18 cellular contexts compared by ENCODE assay signal in genomic region chr11:76830639-76831312, GRCh38.
DNase-seq lines count a peak whose midpoint lies in the region; TF ChIP-seq lines count a peak whose summit lies in the region.
"Had no signal": no experiment of that assay in that cellular context is flagged by ENCODE, and none has a peak within 500 bp of the region (broad histone marks: within the 10 kb centered on the region; RNA-seq: fewer than 3 reads in every experiment).

No MANE protein-coding gene starts in this region.

- H3K36me3 ChIP-seq in brain microvascular endothelial cell (replicated peaks): no peaks in the 10 kb centered on the region
- H3K36me3 ChIP-seq: heart right ventricle had no signal

- H3K27ac ChIP-seq in brain microvascular endothelial cell: no peak overlapping the region
- H3K27ac ChIP-seq: coronary artery, heart right ventricle, parathyroid adenoma had no signal

- TF ChIP-seq CTCF in brain microvascular endothelial cell (IDR thresholded peaks at IDR 0.05; ENCODE audit: low read depth, low read length, missing control alignments): no peak

- in situ Hi-C loops in brain microvascular endothelial cell (cut with HindIII; ENCODE audit: low pct_ligation_motif_present, low sequenced_read_pairs): no loop called here

- H3K4me3 ChIP-seq in brain microvascular endothelial cell (ENCODE audit: low read depth, low read length): no peak overlapping the region
- H3K4me3 ChIP-seq: coronary artery, heart right ventricle had no signal

- H3K27me3 ChIP-seq in brain microvascular endothelial cell (replicated peaks): no peaks in the 10 kb centered on the region
- H3K27me3 ChIP-seq: heart right ventricle had no signal

- peak; percentile 91 for DNase-seq in DMS 273 (lab: John Stamatoyannopoulos, UW; ENCODE audit: unreplicated experiment)
- DNase-seq in NCI-H2171 treated with DMSO at 0.1 percent for 48 hours (lab: John Stamatoyannopoulos, UW): peak; percentile 91
- DNase-seq in brain microvascular endothelial cell: peak; percentile 66
- DNase-seq in iris pigment epithelial cell (ENCODE audit: low read depth): peak; percentile 77
- DNase-seq in RKO (ENCODE audit: low spot score): no peak
- no peak for DNase-seq in activated T-cell treated with anti-CD3 and anti-CD28 coated beads, Interleukin-2, amount 50 U/mL, for 1 hour
- DNase-seq in hippocampal formation (lab: John Stamatoyannopoulos, UW): no peak
- DNase-seq in OCI-M2 (lab: John Stamatoyannopoulos, UW; ENCODE audit: unreplicated experiment): no peak
- DNase-seq: activated CD4-positive, CD25-positive, alpha-beta regulatory T cell treated with anti-CD3 and anti-CD28 coated beads, Interleukin-2, amount 50 U/mL, for 72 hours; CD4-positive, CD25-positive, alpha-beta regulatory T cell; GOT3; heart right ventricle; mammary epithelial cell; NCI-H526 treated with DMSO at 0.1 percent for 48 hours; stimulated activated CD4-positive, alpha-beta T cell treated with anti-CD3 and anti-CD28 coated beads, Interleukin-1b, Interleukin-23, amount 100 ng/mL, for 48 hours; stimulated activated naive CD4-positive, alpha-beta T cell had no signal

Comparison
In these comparisons a context has a peak if more than half of its experiments do, and no peak if none do; other contexts are left out.
1. DNase-seq: peak in DMS 273 (single experiment), NCI-H2171 treated with DMSO at 0.1 percent for 48 hours (single experiment), brain microvascular endothelial cell (single experiment) and iris pigment epithelial cell (single experiment); none in RKO (single experiment), activated T-cell treated with anti-CD3 and anti-CD28 coated beads, Interleukin-2, amount 50 U/mL, for 1 hour (single experiment), hippocampal formation (0 of 2) and OCI-M2 (single experiment).